In genomic region chr5:115297043-115297442, GRCh38 we compare ENCODE assay signal across 8 cellular contexts. TPM values are rescaled to one million over a fixed set of nuclear protein-coding genes. Genes with fewer than 3 reads are reported as not detected.
DNase-seq lines count a peak whose midpoint lies in the region; ATAC-seq, FAIRE-seq and TF ChIP-seq lines count a peak whose summit lies in the region.

No MANE protein-coding gene starts in this region.

- TF ChIP-seq CTCF in PC-3 (conservative IDR thresholded peaks at IDR 0.05; ENCODE audit: low read depth, low read length) (no peak), esophagus squamous epithelium (IDR thresholded peaks at IDR 0.05) (no peak), retinal pigment epithelial cell (conservative IDR thresholded peaks at IDR 0.05; ENCODE audit: low read depth, low read length) (no peak)

- no peak for FAIRE-seq in frontal cortex (lab: Jason Lieb, UNC)

- no peak overlapping the region for H3K9ac ChIP-seq in PC-3 (ENCODE audit: low read length)

- no peak for TF ChIP-seq POLR2A in esophagus squamous epithelium (IDR thresholded peaks at IDR 0.05)

- H3K79me2 ChIP-seq in PC-3 (ENCODE audit: low read length), result peaks cover 34% of the 10 kb centered on the region

- H3K4me2 ChIP-seq in PC-3 (ENCODE audit: low read length), result peak overlapping the region; percentile 63

- H3K27me3 ChIP-seq in PC-3 (ENCODE audit: low read length) (no peaks in the 10 kb centered on the region), esophagus squamous epithelium (no peaks in the 10 kb centered on the region)

- H3K27ac ChIP-seq in PC-3 (ENCODE audit: low read length), result no peak overlapping the region
- peak overlapping the region in 1 of 4 donors; percentile 82 for H3K27ac ChIP-seq in esophagus squamous epithelium

- CTCF ChIA-PET in PC-3 (lab: Charles Lee), result no interaction called here

- H3K4me3 ChIP-seq in PC-3 (ENCODE audit: low read length) (peak overlapping the region; percentile 15; the same call in 1 of the 2 replicates), esophagus squamous epithelium (peak overlapping the region; percentile 66 to 95 (median 88)), retinal pigment epithelial cell (ENCODE audit: low read length) (peak overlapping the region; percentile 29)

- H3F3A ChIP-seq in PC-3 (ENCODE audit: low read length, unreplicated experiment), result no peaks in the 10 kb centered on the region

- H3K36me3 ChIP-seq in PC-3 (ENCODE audit: low read depth, low read length) (peaks cover 5% of the 10 kb centered on the region; the same call in 1 of the 2 replicates), esophagus squamous epithelium (no peaks in the 10 kb centered on the region)

- POLR2A ChIA-PET in PC-3 (lab: Charles Lee; ENCODE audit: unreplicated experiment), result no interaction called here

- peak overlapping the region; percentile 45; the same call in 1 of the 2 replicates for H2AFZ ChIP-seq in PC-3 (ENCODE audit: low read length)

- H3K9me3 ChIP-seq in PC-3 (ENCODE audit: low read length) (no peaks in the 10 kb centered on the region), esophagus squamous epithelium (no peaks in the 10 kb centered on the region)

- no TSS peak for BruUV-seq in PC-3 (replicated peaks; lab: Mats Ljungman, UMichigan)

- DNase-seq in GM03348 (ENCODE audit: low spot score), result peak; percentile 29
- DNase-seq in PC-3, result peak; percentile 4
- no peak for DNase-seq in esophagus squamous epithelium (lab: John Stamatoyannopoulos, UW)
- DNase-seq in retinal pigment epithelial cell (ENCODE audit: low read depth), result no peak
- DNase-seq in GDM1 (lab: John Stamatoyannopoulos, UW), result no peak
- no peak for DNase-seq in frontal cortex (ENCODE audit: low spot score in 2 of 2)
- no peak for DNase-seq in NCI-H1105 (lab: John Stamatoyannopoulos, UW)
- DNase-seq in HuH-7.5 (ENCODE audit: low spot score), result no peak

- intact Hi-C loops in PC-3 (cut with micrococcal nuclease), result no loop called here
- intact Hi-C loops in esophagus squamous epithelium (cut with DNase I), result no loop called here

- no peak for ATAC-seq in PC-3

- no peaks in the 10 kb centered on the region for H4K20me1 ChIP-seq in PC-3 (ENCODE audit: low read length)

- WGBS in esophagus squamous epithelium, 2 donors, result 28 to 50% methylated on average over 4 of the region's 4 CpGs

- H3K9me2 ChIP-seq in PC-3 (replicated peaks; ENCODE audit: low read length), result no peaks in the 10 kb centered on the region

- H3K4me1 ChIP-seq in PC-3 (ENCODE audit: insufficient read depth, low read length), result peaks cover 5% of the 10 kb centered on the region; the same call in 1 of the 2 replicates
- peaks cover 0 to 22% (median 8%) of the 10 kb centered on the region in 3 donors for H3K4me1 ChIP-seq in esophagus squamous epithelium

RNA-seq across cellular contexts. Expression of gene CCDC112, which starts 0.6 kb away (rescaled TPM):
- 6.9 and 7.2 TPM in 2 replicates for total RNA-seq in PC-3 (2014; rRNA removed)
- total RNA-seq in esophagus squamous epithelium, result 1 to 10 TPM; 4.7 to 7.2 (median 4.8) TPM
- 87.6 TPM for total RNA-seq in frontal cortex

RNA-seq across cellular contexts. Expression of gene PGGT1B, which starts 34.4 kb away (rescaled TPM):
- total RNA-seq in PC-3 (2014; rRNA removed), result 6.6 and 14.4 TPM in 2 replicates
- total RNA-seq in esophagus squamous epithelium, result 10 to 100 TPM; 11.3 to 15.7 (median 13.6) TPM
- 11.0 TPM for total RNA-seq in frontal cortex

Comparison
In these comparisons a context has a peak if more than half of its experiments do, and no peak if none do; other contexts are left out.
1. DNase-seq: peak in GM03348 (single experiment) and PC-3 (single experiment); none in esophagus squamous epithelium (single experiment), retinal pigment epithelial cell (single experiment), GDM1 (single experiment), frontal cortex (0 of 2), NCI-H1105 (single experiment) and HuH-7.5 (single experiment).
2. H3K4me3 ChIP-seq: peak in every context shown above with its lines; median percentile 88 in esophagus squamous epithelium; 29 in retinal pigment epithelial cell; 15 in PC-3.
3. RNA of gene CCDC112, which starts 0.6 kb away (total RNA-seq): 87.6 TPM in frontal cortex (single experiment); 6.9 to 7.2 TPM in PC-3 and 4.7 to 7.2 TPM in esophagus squamous epithelium; every median in the first group is over 10 times any median in the second.